In genomic region chr1:7425771-7426170, GRCh38 we compare ENCODE assay signal across 15 cellular contexts.
DNase-seq lines count a peak whose midpoint lies in the region; ATAC-seq, FAIRE-seq and TF ChIP-seq lines count a peak whose summit lies in the region.
"Had no signal": no experiment of that assay in that cellular context is flagged by ENCODE, and none has a peak within 500 bp of the region (broad histone marks: within the 10 kb centered on the region; RNA-seq: fewer than 3 reads in every experiment).

No MANE protein-coding gene starts in this region.

- H3K4me3 Mint-ChIP-seq in CD14-positive monocyte (no peak overlapping the region), progenitor cell of endocrine pancreas (ENCODE audit: low read depth) (no peak overlapping the region)

- FAIRE-seq in kidney (lab: Jason Lieb, UNC) (no peak), pancreas (lab: Jason Lieb, UNC) (no peak)
- FAIRE-seq: A549, GM19239, H54 had no signal

- TF ChIP-seq CTCF in CD14-positive monocyte (IDR thresholded peaks at IDR 0.05) = no peak
- no peak for TF ChIP-seq CTCF in RWPE2 (IDR thresholded peaks at IDR 0.05; ENCODE audit: poor library complexity, severe bottlenecking)
- TF ChIP-seq CTCF in kidney (IDR thresholded peaks at IDR 0.05; ENCODE audit: borderline replicate concordance, extremely low read depth, insufficient read depth) = no peak
- TF ChIP-seq CTCF in pancreas (IDR thresholded peaks at IDR 0.05) = no peak
- TF ChIP-seq CTCF in progenitor cell of endocrine pancreas (IDR thresholded peaks at IDR 0.05; ENCODE audit: unreplicated experiment) = no peak

- H3K4me1 ChIP-seq in RWPE2 (ENCODE audit: insufficient read depth, poor library complexity, severe bottlenecking) (no peaks in the 10 kb centered on the region), kidney (ENCODE audit: control insufficient read depth in 1 of 2, insufficient read depth in 1 of 2, low read depth in 1 of 2, low read length in 2 of 2) (no peaks in the 10 kb centered on the region), pancreas (no peaks in the 10 kb centered on the region)
- H3K4me1 ChIP-seq: A549 had no signal

- H3K36me3 ChIP-seq in RWPE2 (ENCODE audit: low read depth) = no peaks in the 10 kb centered on the region
- no peaks in the 10 kb centered on the region for H3K36me3 ChIP-seq in kidney (ENCODE audit: control insufficient read depth in 1 of 2, insufficient read depth in 2 of 2, low read length in 2 of 2)
- no peaks in the 10 kb centered on the region for H3K36me3 ChIP-seq in pancreas

- H3K9ac ChIP-seq in kidney (ENCODE audit: low read length in 2 of 2) = no peak overlapping the region

- H3K9me3 Mint-ChIP-seq in CD14-positive monocyte (peaks cover 0 to 2% (median 0%) of the 10 kb centered on the region in 7 donors), progenitor cell of endocrine pancreas (ENCODE audit: low read depth) (no peaks in the 10 kb centered on the region)

- H3K27me3 Mint-ChIP-seq in CD14-positive monocyte (ENCODE audit: low read depth in 3 of 3) (peaks cover 2 to 8% (median 4%) of the 10 kb centered on the region in 3 donors), progenitor cell of endocrine pancreas (peaks cover 4% of the 10 kb centered on the region)

- intact Hi-C loops in CD14-positive monocyte (cut with micrococcal nuclease) (no loop called here), kidney (cut with DNase I) (no loop called here), pancreas (cut with DNase I) (no loop called here)

- DNase-seq in CD14-positive monocyte (ENCODE audit: low spot score) = peak; percentile 17
- DNase-seq in RWPE2 (ENCODE audit: low spot score) = peak; percentile 55
- peak; percentile 40 for DNase-seq in kidney
- peak; percentile 40 to 68 (median 59) for DNase-seq in pancreas
- no peak for DNase-seq in progenitor cell of endocrine pancreas (ENCODE audit: low spot score, unreplicated experiment)
- DNase-seq in NCI-H510A (lab: John Stamatoyannopoulos, UW) = no peak
- DNase-seq: DMS53, GF-D8, IMR-90 had no signal

- H3K9me3 ChIP-seq in RWPE2 (ENCODE audit: severe bottlenecking) (no peaks in the 10 kb centered on the region), kidney (ENCODE audit: control insufficient read depth in 1 of 2, low read length in 2 of 2) (no peaks in the 10 kb centered on the region), pancreas (no peaks in the 10 kb centered on the region)
- H3K9me3 ChIP-seq: A549 had no signal

- H3K27me3 ChIP-seq in RWPE2 (ENCODE audit: insufficient read depth, poor library complexity, severe bottlenecking) (no peaks in the 10 kb centered on the region), pancreas (no peaks in the 10 kb centered on the region)

- no peaks in the 10 kb centered on the region for H3K36me3 Mint-ChIP-seq in CD14-positive monocyte
- H3K36me3 Mint-ChIP-seq in progenitor cell of endocrine pancreas (ENCODE audit: insufficient read depth) = no peaks in the 10 kb centered on the region

- WGBS in pancreas, 2 donors = 70 to 78% methylated on average over 3 of the region's 3 CpGs

- H3K27ac ChIP-seq in RWPE2 (ENCODE audit: poor library complexity, severe bottlenecking) (no peak overlapping the region), kidney (ENCODE audit: low read depth in 2 of 2, low read length in 2 of 2) (no peak overlapping the region), pancreas (no peak overlapping the region)
- H3K27ac ChIP-seq: HL-60 had no signal

- H3K27ac Mint-ChIP-seq in CD14-positive monocyte = no peak overlapping the region
- H3K27ac Mint-ChIP-seq in progenitor cell of endocrine pancreas = no peak overlapping the region

- H3K4me3 ChIP-seq in RWPE2 (ENCODE audit: severe bottlenecking) (no peak overlapping the region), kidney (ENCODE audit: low read length in 2 of 2) (no peak overlapping the region), pancreas (no peak overlapping the region)
- H3K4me3 ChIP-seq: A549 had no signal

- ATAC-seq in RWPE2 (ENCODE audit: low read depth) = no peak
- peak; percentile 57 to 86 (median 78) for ATAC-seq in pancreas
- no peak for ATAC-seq in GM21526 (IDR thresholded peaks at IDR 0.05; ENCODE audit: low FRiP score, unreplicated experiment)
- ATAC-seq: A549, HCT116 had no signal

- H3K4me1 Mint-ChIP-seq in CD14-positive monocyte (no peaks in the 10 kb centered on the region), progenitor cell of endocrine pancreas (ENCODE audit: low read depth) (no peaks in the 10 kb centered on the region)

Comparison
In these comparisons a context has a peak if more than half of its experiments do, and no peak if none do; other contexts are left out.
1. DNase-seq: peak in CD14-positive monocyte (single experiment), RWPE2 (single experiment), kidney (single experiment) and pancreas (6 of 6); none in progenitor cell of endocrine pancreas (single experiment) and NCI-H510A (single experiment).
2. ATAC-seq: peak in pancreas (4 of 4); none in RWPE2 (single experiment) and GM21526 (single experiment).